In genomic region chr19:8831832-8832131, GRCh38 we compare ENCODE assay signal across 8 cellular contexts. TPM values are rescaled to one million over a fixed set of nuclear protein-coding genes. Genes with fewer than 3 reads are reported as not detected.
DNase-seq lines count a peak whose midpoint lies in the region; ATAC-seq, FAIRE-seq and TF ChIP-seq lines count a peak whose summit lies in the region.

No MANE protein-coding gene starts in this region.

- H3K36me3 ChIP-seq in DOHH2 (ENCODE audit: control insufficient read depth, low read length) (no peaks in the 10 kb centered on the region), ectodermal cell (ENCODE audit: control insufficient read depth, insufficient read depth, low read length) (peaks cover 3% of the 10 kb centered on the region)

- H3K27ac ChIP-seq in DOHH2 (ENCODE audit: low read depth, low read length), result peak overlapping the region; percentile 65
- no peak overlapping the region for H3K27ac ChIP-seq in ectodermal cell (ENCODE audit: insufficient read depth, low read depth, low read length, poor library complexity, severe bottlenecking)

- H3K4me1 ChIP-seq in DOHH2 (ENCODE audit: control insufficient read depth, low read length) (peaks cover 16% of the 10 kb centered on the region), ectodermal cell (ENCODE audit: control insufficient read depth, insufficient read depth, low read length) (no peaks in the 10 kb centered on the region)

- peak overlapping the region; percentile 90 for H3K4me3 Mint-ChIP-seq in nephron progenitor cell

- ATAC-seq in GM21526 (IDR thresholded peaks at IDR 0.05; ENCODE audit: low FRiP score, unreplicated experiment), result peak; percentile 19

- FAIRE-seq in GM12892 (lab: Jason Lieb, UNC), result no peak

- H4K20me1 ChIP-seq in DOHH2 (ENCODE audit: control insufficient read depth, insufficient read depth, low read depth, low read length), result no peaks in the 10 kb centered on the region

- TF ChIP-seq POLR2A in NB4 (IDR thresholded peaks at IDR 0.05; ENCODE audit: extremely low read depth, insufficient read length), result no peak
- no peak for TF ChIP-seq POLR2A in GM12892 (IDR thresholded peaks at IDR 0.05; ENCODE audit: low read depth, low read length)

- H3K36me3 Mint-ChIP-seq in nephron progenitor cell (ENCODE audit: low read depth), result peaks cover 48% of the 10 kb centered on the region

- no peaks in the 10 kb centered on the region for H3F3A ChIP-seq in DOHH2 (ENCODE audit: control insufficient read depth, insufficient read depth)

- H3K27me3 ChIP-seq in DOHH2 (ENCODE audit: control insufficient read depth, low read length) (no peaks in the 10 kb centered on the region), ectodermal cell (ENCODE audit: control insufficient read depth, insufficient read depth, low read length, poor library complexity, severe bottlenecking) (no peaks in the 10 kb centered on the region)

- TF ChIP-seq CTCF in DOHH2 (IDR thresholded peaks at IDR 0.05; ENCODE audit: low read depth, low read length, poor library complexity, severe bottlenecking), result no peak
- no peak for TF ChIP-seq CTCF in NB4 (IDR thresholded peaks at IDR 0.05; ENCODE audit: low read depth, low read length)
- TF ChIP-seq CTCF in nephron progenitor cell (IDR thresholded peaks at IDR 0.05), result no peak

- H3K9me3 ChIP-seq in DOHH2 (ENCODE audit: control insufficient read depth, insufficient read depth, low read length) (no peaks in the 10 kb centered on the region), ectodermal cell (ENCODE audit: control insufficient read depth, low read length) (peaks cover 4% of the 10 kb centered on the region)

- WGBS in ectodermal cell, 2 experiments, result 44 to 52% methylated on average over 16 of the region's 16 CpGs

- no peak overlapping the region for H3K27ac Mint-ChIP-seq in nephron progenitor cell

- peaks cover 5% of the 10 kb centered on the region for H3K27me3 Mint-ChIP-seq in nephron progenitor cell (ENCODE audit: low read depth, poor library complexity)

- DNase-seq in NB4 (ENCODE audit: low read depth), result peak; percentile 88
- no peak for DNase-seq in nephron progenitor cell
- no peak for DNase-seq in DMS 273 (lab: John Stamatoyannopoulos, UW; ENCODE audit: unreplicated experiment)
- no peak for DNase-seq in NCI-H1930 (lab: John Stamatoyannopoulos, UW)
- DNase-seq in GM12892 (ENCODE audit: insufficient read length), result no peak

- H3K4me2 ChIP-seq in DOHH2 (ENCODE audit: low read length), result peak overlapping the region; percentile 74

- no peaks in the 10 kb centered on the region for H3K9me2 ChIP-seq in DOHH2 (replicated peaks; ENCODE audit: control insufficient read depth, low read length)

- peak overlapping the region; percentile 87 for H3K4me3 ChIP-seq in DOHH2 (ENCODE audit: low read length)
- peak overlapping the region; percentile 65 for H3K4me3 ChIP-seq in NB4 (ENCODE audit: low read depth, low read length)
- H3K4me3 ChIP-seq in ectodermal cell (ENCODE audit: insufficient read depth, low read depth, low read length), result peak overlapping the region; percentile 50

- no peaks in the 10 kb centered on the region for H3K79me2 ChIP-seq in DOHH2 (ENCODE audit: control insufficient read depth, low read length)

- peaks cover 9% of the 10 kb centered on the region for H3K4me1 Mint-ChIP-seq in nephron progenitor cell

- peaks cover 78% of the 10 kb centered on the region for H3K9me3 Mint-ChIP-seq in nephron progenitor cell

RNA-seq across cellular contexts. Expression of gene ZNF558, which starts 0.3 kb away (rescaled TPM):
- polyA plus RNA-seq in ectodermal cell (2013, experiment 1 of 4), result 17.5 TPM
- 18.8 TPM for polyA plus RNA-seq in ectodermal cell (2013, experiment 2 of 4)
- polyA plus RNA-seq in ectodermal cell (2013, experiment 3 of 4), result 18.8 TPM
- polyA plus RNA-seq in ectodermal cell (2013, experiment 4 of 4), result 22.1 TPM
- 7.7 TPM for polyA plus RNA-seq in GM12892 (2012; ENCODE audit: missing spikeins)

RNA-seq across cellular contexts. Expression of gene MBD3L1, which starts 0.4 kb away (rescaled TPM):
- polyA plus RNA-seq in ectodermal cell (2013, experiment 1 of 4), result not detected
- polyA plus RNA-seq in ectodermal cell (2013, experiment 2 of 4), result not detected
- polyA plus RNA-seq in ectodermal cell (2013, experiment 3 of 4), result not detected
- not detected for polyA plus RNA-seq in ectodermal cell (2013, experiment 4 of 4)
- not detected for polyA plus RNA-seq in GM12892 (2012; ENCODE audit: missing spikeins)
